Comparison of ENCODE assay signal across 9 cellular contexts in the genomic region with DNA sequence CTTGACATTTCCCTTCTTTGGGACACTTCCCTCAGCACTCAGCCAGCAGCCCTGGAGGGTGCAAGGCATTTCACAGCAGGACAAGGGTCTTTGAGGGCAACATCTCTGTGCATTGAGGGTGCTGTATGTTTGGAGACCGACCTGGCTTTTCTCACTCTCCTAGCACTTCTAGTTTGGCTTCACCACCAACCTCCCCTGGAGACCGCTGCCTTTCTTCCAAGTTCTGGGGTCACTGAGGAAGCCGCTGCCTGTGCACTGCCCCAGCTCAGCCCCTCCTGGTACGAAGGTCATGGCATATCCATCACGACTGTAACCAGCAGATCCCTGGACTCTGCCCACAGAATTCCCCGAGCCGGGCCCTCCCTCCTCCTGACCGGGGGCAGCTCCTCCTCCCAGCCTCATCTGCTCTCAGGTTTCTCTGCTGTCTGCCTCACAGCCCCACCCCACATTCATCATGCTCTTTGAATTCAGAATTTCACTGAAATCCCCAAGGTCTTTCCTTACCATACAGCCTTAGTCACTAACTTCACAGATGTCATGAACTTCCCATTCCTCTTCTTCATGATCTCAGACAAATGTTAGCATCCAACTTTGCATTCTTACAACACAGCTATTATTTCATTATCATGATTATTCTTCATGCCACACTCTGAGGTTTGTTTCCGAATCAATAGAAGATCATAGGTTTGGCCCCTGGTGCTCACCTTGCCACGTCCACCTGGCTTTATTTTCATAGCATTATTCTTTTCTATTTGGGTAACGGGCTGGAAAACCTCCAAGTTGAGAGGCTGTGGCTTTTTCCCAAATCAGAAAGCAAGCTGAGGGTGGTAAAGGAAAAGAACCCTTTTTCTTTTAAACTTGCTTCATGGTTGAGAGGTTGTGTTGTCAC.
DNase-seq lines count a peak whose midpoint lies in the region; ATAC-seq and TF ChIP-seq lines count a peak whose summit lies in the region.
"Had no signal": no experiment of that assay in that cellular context is flagged by ENCODE, and none has a peak within 500 bp of the region (broad histone marks: within the 10 kb centered on the region; RNA-seq: fewer than 3 reads in every experiment).

No MANE protein-coding gene starts in this region.

- no peaks in the 10 kb centered on the region; the same call in 1 of the 2 replicates for H3K9me3 Mint-ChIP-seq in WTC11

- H3K27ac ChIP-seq in tibial nerve = peak overlapping the region in 2 of 4 donors; percentile 52 to 70

- no peak overlapping the region for H3K27ac Mint-ChIP-seq in WTC11

- peak in 1 of 2 donors; percentile 62 for TF ChIP-seq EP300 in tibial nerve (IDR thresholded peaks at IDR 0.05)

- TF ChIP-seq CTCF in WTC11 (IDR thresholded peaks at IDR 0.05) = no peak
- TF ChIP-seq CTCF in tibial nerve (IDR thresholded peaks at IDR 0.05) = no peak

- POLR2A ChIA-PET in WTC11 (lab: Charles Lee) = no interaction called here

- peaks cover 57% of the 10 kb centered on the region for H3K4me1 Mint-ChIP-seq in WTC11

- peak in 1 of 2 donors; percentile 14 for TF ChIP-seq POLR2A in tibial nerve (IDR thresholded peaks at IDR 0.05)

- H3K27me3 ChIP-seq in tibial nerve = no peaks in the 10 kb centered on the region

- WGBS in tibial nerve, 2 donors = 39 to 54% methylated on average over 11 of the region's 11 CpGs

- CTCF ChIA-PET in WTC11 (lab: Charles Lee) = no interaction called here

- H3K36me3 Mint-ChIP-seq in WTC11 = no peaks in the 10 kb centered on the region

- H3K4me1 ChIP-seq in tibial nerve = peaks cover 0 to 41% (median 4%) of the 10 kb centered on the region in 4 donors

- no peak overlapping the region for H3K4me3 ChIP-seq in tibial nerve

- peaks cover 3% of the 10 kb centered on the region; the same call in 1 of the 2 replicates for H3K27me3 Mint-ChIP-seq in WTC11 (ENCODE audit: low read depth)

- H3K9me3 ChIP-seq in tibial nerve = no peaks in the 10 kb centered on the region

- no peaks in the 10 kb centered on the region for H3K36me3 ChIP-seq in tibial nerve

- H3K4me3 Mint-ChIP-seq in WTC11 = no peak overlapping the region

- DNase-seq in NCI-H2107 treated with DMSO at 0.1 percent for 48 hours (lab: John Stamatoyannopoulos, UW; ENCODE audit: unreplicated experiment) (peak; percentile 61), NCI-H2107 (lab: John Stamatoyannopoulos, UW) (no peak), WTC11 (ENCODE audit: low spot score) (peak; percentile 39), iris pigment epithelial cell (ENCODE audit: low read depth) (peak; percentile 78), tibial nerve (ENCODE audit: low spot score in 2 of 2) (peak; percentile 46 to 55), activated gamma-delta T cell treated with Interleukin-2 at 50 U/mL for 16 hours (no peak)
- DNase-seq in activated CD4-positive, alpha-beta T cell treated with anti-CD3 and anti-CD28 coated beads, Interleukin-2, amount 50 U/mL, for 1 hour = no peak
- DNase-seq: stimulated activated naive CD8-positive, alpha-beta T cell treated with anti-CD3 and anti-CD28 coated beads, Interleukin-15, Interleukin-2, amounts not matched to agents 100 U/mL and 50 U/mL, for 24 hours had no signal

- ATAC-seq in WTC11 (peak; percentile 74), GM21528 (IDR thresholded peaks at IDR 0.05; ENCODE audit: low FRiP score, unreplicated experiment) (no peak)
- ATAC-seq: stimulated activated naive CD8-positive, alpha-beta T cell treated with anti-CD3 and anti-CD28 coated beads, Interleukin-15, Interleukin-2, amounts not matched to agents 100 U/mL and 50 U/mL, for 24 hours had no signal

TF ChIP-seq in WTC11, 78 proteins besides CTCF, POLR2A, EP300 and RAD21:
- TF ChIP-seq, protein P1, sequence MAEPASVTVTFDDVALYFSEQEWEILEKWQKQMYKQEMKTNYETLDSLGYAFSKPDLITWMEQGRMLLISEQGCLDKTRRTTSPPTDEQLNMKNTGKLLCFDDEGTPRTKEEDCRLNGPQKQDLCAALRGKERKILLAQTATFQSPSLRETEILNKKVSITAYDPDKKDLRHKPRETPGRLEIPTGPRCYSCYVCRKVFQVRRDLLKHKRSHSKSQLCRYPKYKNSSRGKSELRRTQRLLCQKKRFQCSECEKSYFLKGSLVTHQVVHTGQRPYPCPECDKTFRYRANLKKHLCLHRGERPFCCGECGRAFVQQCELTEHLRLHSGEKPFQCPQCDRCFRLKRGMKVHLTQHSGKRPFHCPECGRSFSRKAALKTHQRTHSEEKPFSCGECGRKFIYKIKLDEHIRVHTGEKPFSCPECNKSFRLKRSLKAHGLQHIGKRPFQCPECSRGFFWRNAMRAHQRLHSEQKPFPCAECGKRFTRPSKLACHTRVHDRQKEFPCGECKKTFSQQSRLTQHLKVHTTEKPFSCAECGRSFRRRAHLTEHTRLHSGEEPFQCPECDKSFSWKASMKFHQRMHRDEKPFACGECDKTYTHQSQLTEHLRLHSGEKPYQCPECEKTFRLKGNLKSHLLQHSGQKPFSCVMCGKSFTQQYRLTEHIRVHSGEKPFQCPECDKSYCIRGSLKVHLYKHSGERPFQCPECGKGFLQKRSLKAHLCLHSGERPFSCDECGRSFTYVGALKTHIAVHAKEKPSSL (CRISPR knock-in tag; conservative IDR thresholded peaks at IDR 0.05) = no peak
- TF ChIP-seq, protein P2, sequence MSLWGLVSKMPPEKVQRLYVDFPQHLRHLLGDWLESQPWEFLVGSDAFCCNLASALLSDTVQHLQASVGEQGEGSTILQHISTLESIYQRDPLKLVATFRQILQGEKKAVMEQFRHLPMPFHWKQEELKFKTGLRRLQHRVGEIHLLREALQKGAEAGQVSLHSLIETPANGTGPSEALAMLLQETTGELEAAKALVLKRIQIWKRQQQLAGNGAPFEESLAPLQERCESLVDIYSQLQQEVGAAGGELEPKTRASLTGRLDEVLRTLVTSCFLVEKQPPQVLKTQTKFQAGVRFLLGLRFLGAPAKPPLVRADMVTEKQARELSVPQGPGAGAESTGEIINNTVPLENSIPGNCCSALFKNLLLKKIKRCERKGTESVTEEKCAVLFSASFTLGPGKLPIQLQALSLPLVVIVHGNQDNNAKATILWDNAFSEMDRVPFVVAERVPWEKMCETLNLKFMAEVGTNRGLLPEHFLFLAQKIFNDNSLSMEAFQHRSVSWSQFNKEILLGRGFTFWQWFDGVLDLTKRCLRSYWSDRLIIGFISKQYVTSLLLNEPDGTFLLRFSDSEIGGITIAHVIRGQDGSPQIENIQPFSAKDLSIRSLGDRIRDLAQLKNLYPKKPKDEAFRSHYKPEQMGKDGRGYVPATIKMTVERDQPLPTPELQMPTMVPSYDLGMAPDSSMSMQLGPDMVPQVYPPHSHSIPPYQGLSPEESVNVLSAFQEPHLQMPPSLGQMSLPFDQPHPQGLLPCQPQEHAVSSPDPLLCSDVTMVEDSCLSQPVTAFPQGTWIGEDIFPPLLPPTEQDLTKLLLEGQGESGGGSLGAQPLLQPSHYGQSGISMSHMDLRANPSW (CRISPR knock-in tag; conservative IDR thresholded peaks at IDR 0.05; ENCODE audit: low read depth) = no peak

Comparison
In these comparisons a context has a peak if more than half of its experiments do, and no peak if none do; other contexts are left out.
1. DNase-seq: peak in NCI-H2107 treated with DMSO at 0.1 percent for 48 hours (single experiment), WTC11 (single experiment), iris pigment epithelial cell (single experiment) and tibial nerve (2 of 2); none in NCI-H2107 (single experiment), activated CD4-positive, alpha-beta T cell treated with anti-CD3 and anti-CD28 coated beads, Interleukin-2, amount 50 U/mL, for 1 hour (single experiment) and activated gamma-delta T cell treated with Interleukin-2 at 50 U/mL for 16 hours (single experiment).